8 cellular contexts compared by ENCODE assay signal in genomic region chr7:30159698-30160143, GRCh38. TPM values are rescaled to one million over a fixed set of nuclear protein-coding genes. Genes with fewer than 3 reads are reported as not detected.
A peak's percentile ranks its signal among the peaks of the same experiment; 100 is the strongest.
DNase-seq lines count a peak whose midpoint lies in the region; ATAC-seq and TF ChIP-seq lines count a peak whose summit lies in the region.

No MANE protein-coding gene starts in this region.

- intact Hi-C loops in Right ventricle myocardium superior (cut with DNase I): loop anchor here (10.0 kb wide), 1 partner anchor 405 kb away; no protein-coding TSS in a partner anchor
- intact Hi-C loops in left lung (cut with DNase I): loop anchor here in 1 of 2 donors (10.0 kb wide), 1 partner anchor 115 kb away; no protein-coding TSS in a partner anchor
- intact Hi-C loops in aorta (cut with DNase I): loop anchor here in 1 of 2 donors (10.0 kb wide), 1 partner anchor 405 kb away; no protein-coding TSS in a partner anchor

- H3K27ac ChIP-seq in right atrium auricular region (no peak overlapping the region), left lung (peak overlapping the region in 1 of 2 donors; percentile 57), aorta (ENCODE audit: low read depth in 1 of 2, low read length in 2 of 2) (no peak overlapping the region)

- H3K4me3 Mint-ChIP-seq in activated naive CD8-positive, alpha-beta T cell treated with anti-CD3 and anti-CD28 coated beads, Interleukin-2, amount 10 ng/mL, durations not matched to agents 7 days and 5 days: peak overlapping the region; percentile 45

- peak overlapping the region; percentile 46 for H3K27ac Mint-ChIP-seq in activated naive CD8-positive, alpha-beta T cell treated with anti-CD3 and anti-CD28 coated beads, Interleukin-2, amount 10 ng/mL, durations not matched to agents 7 days and 5 days

- H3K27me3 Mint-ChIP-seq in activated naive CD8-positive, alpha-beta T cell treated with anti-CD3 and anti-CD28 coated beads, Interleukin-2, amount 10 ng/mL, durations not matched to agents 7 days and 5 days: no peaks in the 10 kb centered on the region

- TF ChIP-seq CTCF in right atrium auricular region (IDR thresholded peaks at IDR 0.05): peak in 1 of 2 donors; percentile 22
- no peak for TF ChIP-seq CTCF in left lung (IDR thresholded peaks at IDR 0.05)
- no peak for TF ChIP-seq CTCF in GM13976 (IDR thresholded peaks at IDR 0.05; ENCODE audit: borderline replicate concordance, control extremely low read depth, extremely low read depth, insufficient read depth, missing control alignments)

- 53% methylated on average over 6 of the region's 6 CpGs for WGBS in aorta, 2 donors

- DNase-seq in Right ventricle myocardium superior: peak; percentile 63
- DNase-seq in right atrium auricular region (ENCODE audit: low spot score): no peak
- peak; percentile 99 for DNase-seq in MV-4-11 (lab: John Stamatoyannopoulos, UW)
- DNase-seq in activated naive CD8-positive, alpha-beta T cell treated with anti-CD3 and anti-CD28 coated beads, Interleukin-2, amount 10 ng/mL, durations not matched to agents 7 days and 5 days: peak; percentile 40
- DNase-seq in left lung: peak; percentile 64 to 73
- no peak for DNase-seq in GM13976 (ENCODE audit: low spot score)
- no peak for DNase-seq in aorta
- no peak for DNase-seq in HK-2 (ENCODE audit: unreplicated experiment)

- in situ Hi-C loops in GM13976 (cut with MboI; ENCODE audit: low sequenced_read_pairs, unreplicated experiment): loop anchor here (25.0 kb wide), 2 partner anchors 253 to 403 kb away; no protein-coding TSS in a partner anchor

- H3K4me1 ChIP-seq in right atrium auricular region (peaks cover 0 to 18% of the 10 kb centered on the region in 2 donors), left lung (peaks cover 4 to 59% of the 10 kb centered on the region in 2 donors), aorta (ENCODE audit: control insufficient read depth in 1 of 2, insufficient read depth in 2 of 2, low read length in 2 of 2) (no peaks in the 10 kb centered on the region)

- H3K9me3 Mint-ChIP-seq in activated naive CD8-positive, alpha-beta T cell treated with anti-CD3 and anti-CD28 coated beads, Interleukin-2, amount 10 ng/mL, durations not matched to agents 7 days and 5 days: no peaks in the 10 kb centered on the region

- H3K4me3 ChIP-seq in right atrium auricular region: no peak overlapping the region
- H3K4me3 ChIP-seq in left lung: no peak overlapping the region
- no peak overlapping the region for H3K4me3 ChIP-seq in aorta (ENCODE audit: low read length in 2 of 2)

- H3K36me3 ChIP-seq in right atrium auricular region (no peaks in the 10 kb centered on the region), left lung (no peaks in the 10 kb centered on the region), aorta (ENCODE audit: control insufficient read depth in 1 of 2, insufficient read depth in 2 of 2, low read length in 1 of 2) (peaks cover 3 to 4% of the 10 kb centered on the region in 2 donors)

- H3K27me3 ChIP-seq in right atrium auricular region (no peaks in the 10 kb centered on the region), left lung (no peaks in the 10 kb centered on the region), aorta (ENCODE audit: control insufficient read depth in 1 of 2, insufficient read depth in 2 of 2, low read length in 1 of 2) (no peaks in the 10 kb centered on the region)

- POLR2A ChIA-PET in activated naive CD8-positive, alpha-beta T cell treated with anti-CD3 and anti-CD28 coated beads, Interleukin-2, amount 10 ng/mL, durations not matched to agents 7 days and 5 days (lab: Charles Lee): no interaction called here

- H3K4me1 Mint-ChIP-seq in activated naive CD8-positive, alpha-beta T cell treated with anti-CD3 and anti-CD28 coated beads, Interleukin-2, amount 10 ng/mL, durations not matched to agents 7 days and 5 days: peaks cover 67% of the 10 kb centered on the region

- ATAC-seq in Right ventricle myocardium superior (ENCODE audit: poor library complexity) (peak; percentile 53), left lung (peak; percentile 51), aorta (ENCODE audit: low FRiP score) (no peak)
- peak; percentile 48 for ATAC-seq in activated naive CD8-positive, alpha-beta T cell treated with anti-CD3 and anti-CD28 coated beads, Interleukin-2, amount 10 ng/mL, durations not matched to agents 7 days and 5 days (ENCODE audit: low read depth)

- no peaks in the 10 kb centered on the region for H3K36me3 Mint-ChIP-seq in activated naive CD8-positive, alpha-beta T cell treated with anti-CD3 and anti-CD28 coated beads, Interleukin-2, amount 10 ng/mL, durations not matched to agents 7 days and 5 days

- H3K9me3 ChIP-seq in right atrium auricular region: no peaks in the 10 kb centered on the region
- no peaks in the 10 kb centered on the region for H3K9me3 ChIP-seq in left lung
- H3K9me3 ChIP-seq in aorta (ENCODE audit: control insufficient read depth, low read length): no peaks in the 10 kb centered on the region

RNA-seq across cellular contexts. Expression of gene MTURN, which starts 24.9 kb away (rescaled TPM):
- total RNA-seq in Right ventricle myocardium superior (17.7 TPM), right atrium auricular region (10 to 100 TPM; 17.4 to 65.4 TPM), left lung (10 to 100 TPM; 15.6 to 18.2 TPM), aorta (10 to 100 TPM; 43.4 to 72.5 TPM)
- total RNA-seq in activated naive CD8-positive, alpha-beta T cell treated with anti-CD3 and anti-CD28 coated beads, Interleukin-2, amount 10 ng/mL, durations not matched to agents 7 days and 5 days: 1 to 10 TPM; 6.1 to 9.7 TPM
- 100 to 1,000 TPM in 1 of 2 donors, 10 to 100 TPM in 1; 44.5 to 110 TPM for polyA plus RNA-seq in aorta

Comparison
In these comparisons a context has a peak if more than half of its experiments do, and no peak if none do; other contexts are left out.
1. DNase-seq: peak in Right ventricle myocardium superior (single experiment), MV-4-11 (single experiment), activated naive CD8-positive, alpha-beta T cell treated with anti-CD3 and anti-CD28 coated beads, Interleukin-2, amount 10 ng/mL, durations not matched to agents 7 days and 5 days (single experiment) and left lung (2 of 2); none in right atrium auricular region (single experiment), GM13976 (single experiment), aorta (0 of 2) and HK-2 (single experiment).